ENCODE assay signal across 1 cellular context in genomic region chr2:147641644-147642043, GRCh38.
TF ChIP-seq lines count a peak whose summit lies in the region.

No MANE protein-coding gene starts in this region.

TF ChIP-seq in SK-N-SH, 30 proteins besides CTCF, POLR2A, EP300 and RAD21 (continued from another document):
- TF ChIP-seq SIN3A (IDR thresholded peaks at IDR 0.05; ENCODE audit: borderline replicate concordance, low read depth, low read length): no peak
- no peak for TF ChIP-seq JUND (IDR thresholded peaks at IDR 0.05)
- no peak for TF ChIP-seq TCF12 (IDR thresholded peaks at IDR 0.05)
- no peak for TF ChIP-seq IRF3 (IDR thresholded peaks at IDR 0.05; ENCODE audit: low read depth, low read length)
- no peak for TF ChIP-seq GATA2 (CRISPR knock-in tag; IDR thresholded peaks at IDR 0.05)
- no peak for TF ChIP-seq RXRA (IDR thresholded peaks at IDR 0.05; ENCODE audit: borderline replicate concordance, low read depth)
- no peak for TF ChIP-seq YY1 (IDR thresholded peaks at IDR 0.05; ENCODE audit: low read depth)
- no peak for TF ChIP-seq MXI1 (IDR thresholded peaks at IDR 0.05; ENCODE audit: low read depth, low read length)
